Comparison of ENCODE assay signal across 13 cellular contexts in the genomic region with DNA sequence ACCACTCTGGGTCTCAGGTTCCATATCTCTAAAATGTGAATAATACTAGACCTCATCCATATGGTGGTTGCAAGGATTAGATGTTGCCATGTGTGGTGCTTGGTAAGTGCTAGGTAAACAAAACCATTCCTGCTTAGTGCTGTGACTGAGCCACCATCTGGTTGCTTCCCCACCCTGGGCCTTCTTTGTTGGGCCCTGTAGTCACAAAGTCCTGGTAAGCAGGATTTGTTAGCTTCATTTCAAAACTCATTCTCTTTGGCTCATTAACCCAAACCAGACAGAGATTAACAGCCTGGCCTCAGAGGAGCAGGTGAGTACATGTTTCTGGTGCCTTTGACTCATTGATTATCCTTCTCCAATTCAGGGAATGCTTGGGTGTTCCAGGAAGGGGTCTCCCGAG.
DNase-seq lines count a peak whose midpoint lies in the region; ATAC-seq, FAIRE-seq and TF ChIP-seq lines count a peak whose summit lies in the region.
"Had no signal": no experiment of that assay in that cellular context is flagged by ENCODE, and none has a peak within 500 bp of the region (broad histone marks: within the 10 kb centered on the region; RNA-seq: fewer than 3 reads in every experiment).

No MANE protein-coding gene starts in this region.

- peaks cover 45 to 59% (median 49%) of the 10 kb centered on the region in 3 donors for H3K4me1 Mint-ChIP-seq in CD8-positive, alpha-beta memory T cell

- no peaks in the 10 kb centered on the region for H3K9me3 ChIP-seq in CD8-positive, alpha-beta memory T cell (ENCODE audit: low read length)
- H3K9me3 ChIP-seq in RWPE2 (ENCODE audit: severe bottlenecking), result no peaks in the 10 kb centered on the region
- H3K9me3 ChIP-seq: gastrocnemius medialis, tibial artery had no signal

- no peaks in the 10 kb centered on the region for H3K36me3 ChIP-seq in CD8-positive, alpha-beta memory T cell (ENCODE audit: insufficient read depth, low read length)
- H3K36me3 ChIP-seq in RWPE2 (ENCODE audit: low read depth), result no peaks in the 10 kb centered on the region
- H3K36me3 ChIP-seq: gastrocnemius medialis had no signal

- H3K4me3 Mint-ChIP-seq in CD8-positive, alpha-beta memory T cell, result no peak overlapping the region

- peaks cover 0 to 3% of the 10 kb centered on the region in 2 donors for H3K27me3 Mint-ChIP-seq in CD8-positive, alpha-beta memory T cell

- CTCF ChIA-PET in CD8-positive, alpha-beta memory T cell (lab: Charles Lee), result interaction anchor here (2.1 to 2.6 kb wide), 2 partner anchors 12 to 814 kb away, joined by 6 to 13 read pairs; no protein-coding TSS in a partner anchor

- peak overlapping the region; percentile 95 to 99 (median 96) for H3K27ac Mint-ChIP-seq in CD8-positive, alpha-beta memory T cell

- no peak for TF ChIP-seq CTCF in RWPE2 (IDR thresholded peaks at IDR 0.05; ENCODE audit: poor library complexity, severe bottlenecking)

- H3K36me3 Mint-ChIP-seq in CD8-positive, alpha-beta memory T cell, result peaks cover 4 to 21% (median 15%) of the 10 kb centered on the region in 3 donors

- POLR2A ChIA-PET in CD8-positive, alpha-beta memory T cell (lab: Charles Lee), result interaction anchor here (1.2 kb wide), 1 partner anchor 424 kb away, joined by 3 read pairs; no protein-coding TSS in a partner anchor

- DNase-seq in CD8-positive, alpha-beta memory T cell, result no peak
- DNase-seq in GM18507 (ENCODE audit: extremely low spot score, insufficient read length, low read depth), result no peak
- DNase-seq in RWPE2 (ENCODE audit: low spot score), result no peak
- DNase-seq in central memory CD4-positive, alpha-beta T cell, result no peak
- no peak for DNase-seq in NK-92 (lab: John Stamatoyannopoulos, UW; ENCODE audit: unreplicated experiment)
- DNase-seq: amniotic stem cell, gastrocnemius medialis, HCEC 1CT, NCI-H2081 treated with DMSO at 0.1 percent for 48 hours, tibial artery had no signal

- H3K27ac ChIP-seq in CD8-positive, alpha-beta memory T cell (ENCODE audit: low read depth, low read length), result no peak overlapping the region
- H3K27ac ChIP-seq in RWPE2 (ENCODE audit: poor library complexity, severe bottlenecking), result peak overlapping the region; percentile 83
- H3K27ac ChIP-seq: gastrocnemius medialis, tibial artery had no signal

- no peak overlapping the region for H3K4me3 ChIP-seq in CD8-positive, alpha-beta memory T cell (ENCODE audit: low read length)
- no peak overlapping the region for H3K4me3 ChIP-seq in RWPE2 (ENCODE audit: severe bottlenecking)
- H3K4me3 ChIP-seq: gastrocnemius medialis, tibial artery had no signal

- H3K9me3 Mint-ChIP-seq in CD8-positive, alpha-beta memory T cell, result no peaks in the 10 kb centered on the region

- FAIRE-seq in GM18507 (lab: Jason Lieb, UNC), result peak; percentile 18
- peak; percentile 65 for FAIRE-seq in islet of Langerhans (lab: Jason Lieb, UNC)

- no peaks in the 10 kb centered on the region for H3K27me3 ChIP-seq in CD8-positive, alpha-beta memory T cell (ENCODE audit: insufficient read depth, low read length, poor library complexity, severe bottlenecking)
- no peaks in the 10 kb centered on the region for H3K27me3 ChIP-seq in RWPE2 (ENCODE audit: insufficient read depth, poor library complexity, severe bottlenecking)
- H3K27me3 ChIP-seq: gastrocnemius medialis, tibial artery had no signal

- ATAC-seq in RWPE2 (ENCODE audit: low read depth) (no peak), GM21723 (IDR thresholded peaks at IDR 0.05; ENCODE audit: unreplicated experiment) (no peak), HG03139 (IDR thresholded peaks at IDR 0.05; ENCODE audit: unreplicated experiment) (no peak)
- ATAC-seq: gastrocnemius medialis had no signal

- H3K4me1 ChIP-seq in CD8-positive, alpha-beta memory T cell (ENCODE audit: insufficient read depth, low read length), result peaks cover 32% of the 10 kb centered on the region
- peaks cover 30% of the 10 kb centered on the region for H3K4me1 ChIP-seq in RWPE2 (ENCODE audit: insufficient read depth, poor library complexity, severe bottlenecking)
